In the genomic region with DNA sequence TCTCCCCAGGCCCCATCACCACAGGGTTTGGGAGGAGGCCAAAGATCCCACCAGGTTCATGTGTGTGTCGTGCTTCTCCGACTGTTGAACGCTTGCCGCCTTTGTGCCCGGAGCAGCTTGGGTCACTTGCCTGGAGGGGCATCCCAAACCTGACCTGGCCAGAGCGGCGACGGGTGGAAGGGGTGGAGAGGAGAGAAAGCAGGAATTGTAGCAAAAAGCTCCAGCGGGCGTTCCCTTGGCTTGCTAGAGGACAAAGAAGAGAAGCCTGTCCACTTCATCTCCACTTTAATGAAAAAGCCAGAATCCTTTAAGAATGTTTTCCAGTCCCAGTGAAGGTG, we compare ENCODE assay signal across 1 cellular context.
TF ChIP-seq lines count a peak whose summit lies in the region.

No MANE protein-coding gene starts in this region.

TF ChIP-seq in IMR-90, 13 proteins besides CTCF, POLR2A, EP300 and RAD21:
- TF ChIP-seq RCOR1 (IDR thresholded peaks at IDR 0.05; ENCODE audit: insufficient replicate concordance, low read length) = no peak
- TF ChIP-seq MAZ (IDR thresholded peaks at IDR 0.05; ENCODE audit: borderline replicate concordance, low read depth, low read length) = no peak
- TF ChIP-seq NFE2L2 (IDR thresholded peaks at IDR 0.05; ENCODE audit: low read depth, low read length) = no peak
- no peak for TF ChIP-seq MAFK (IDR thresholded peaks at IDR 0.05; ENCODE audit: low read depth, low read length)
- no peak for TF ChIP-seq CHD1 (IDR thresholded peaks at IDR 0.05; ENCODE audit: low read depth, low read length)
- no peak for TF ChIP-seq FOS (IDR thresholded peaks at IDR 0.05; ENCODE audit: low read depth, low read length)
- TF ChIP-seq CEBPB (IDR thresholded peaks at IDR 0.05; ENCODE audit: low read depth, low read length) = no peak
- TF ChIP-seq BHLHE40 (IDR thresholded peaks at IDR 0.05; ENCODE audit: low read depth, low read length) = no peak
- TF ChIP-seq SMC3 (IDR thresholded peaks at IDR 0.05; ENCODE audit: low read depth, low read length) = no peak
- no peak for TF ChIP-seq MXI1 (IDR thresholded peaks at IDR 0.05; ENCODE audit: borderline replicate concordance, low read depth, low read length)
- no peak for TF ChIP-seq RFX5 (IDR thresholded peaks at IDR 0.05; ENCODE audit: low read depth, low read length)
- TF ChIP-seq, protein P1, sequence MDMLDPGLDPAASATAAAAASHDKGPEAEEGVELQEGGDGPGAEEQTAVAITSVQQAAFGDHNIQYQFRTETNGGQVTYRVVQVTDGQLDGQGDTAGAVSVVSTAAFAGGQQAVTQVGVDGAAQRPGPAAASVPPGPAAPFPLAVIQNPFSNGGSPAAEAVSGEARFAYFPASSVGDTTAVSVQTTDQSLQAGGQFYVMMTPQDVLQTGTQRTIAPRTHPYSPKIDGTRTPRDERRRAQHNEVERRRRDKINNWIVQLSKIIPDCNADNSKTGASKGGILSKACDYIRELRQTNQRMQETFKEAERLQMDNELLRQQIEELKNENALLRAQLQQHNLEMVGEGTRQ (IDR thresholded peaks at IDR 0.05; ENCODE audit: low read depth, low read length) = no peak
- TF ChIP-seq, protein P2, sequence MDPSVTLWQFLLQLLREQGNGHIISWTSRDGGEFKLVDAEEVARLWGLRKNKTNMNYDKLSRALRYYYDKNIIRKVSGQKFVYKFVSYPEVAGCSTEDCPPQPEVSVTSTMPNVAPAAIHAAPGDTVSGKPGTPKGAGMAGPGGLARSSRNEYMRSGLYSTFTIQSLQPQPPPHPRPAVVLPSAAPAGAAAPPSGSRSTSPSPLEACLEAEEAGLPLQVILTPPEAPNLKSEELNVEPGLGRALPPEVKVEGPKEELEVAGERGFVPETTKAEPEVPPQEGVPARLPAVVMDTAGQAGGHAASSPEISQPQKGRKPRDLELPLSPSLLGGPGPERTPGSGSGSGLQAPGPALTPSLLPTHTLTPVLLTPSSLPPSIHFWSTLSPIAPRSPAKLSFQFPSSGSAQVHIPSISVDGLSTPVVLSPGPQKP (IDR thresholded peaks at IDR 0.05; ENCODE audit: borderline replicate concordance, low read depth, low read length) = no peak
